ENCODE assay signal across 23 cellular contexts in the genomic region with DNA sequence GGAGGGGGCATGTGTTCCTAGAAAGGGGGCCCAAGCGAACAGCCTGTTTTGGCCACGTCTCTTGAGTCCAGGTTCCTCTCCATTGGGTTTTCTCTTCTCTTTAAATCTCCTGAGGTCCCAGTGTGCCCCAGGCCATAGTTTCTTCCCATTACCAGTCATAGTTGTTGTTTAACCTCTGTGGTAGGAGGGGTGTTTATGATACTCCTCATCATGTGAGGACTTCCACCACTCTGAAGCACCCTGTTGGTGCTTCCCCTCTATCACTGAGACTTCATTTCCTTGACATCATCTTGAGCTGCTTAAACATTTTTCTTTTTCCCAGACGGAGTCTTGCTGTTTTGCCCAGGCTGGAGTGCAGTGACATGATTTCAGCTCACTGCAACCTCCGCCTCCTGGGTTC. TPM values are rescaled to one million over a fixed set of nuclear protein-coding genes. Genes with fewer than 3 reads are reported as not detected.
A peak's percentile ranks its signal among the peaks of the same experiment; 100 is the strongest.
DNase-seq lines count a peak whose midpoint lies in the region; ATAC-seq, FAIRE-seq and TF ChIP-seq lines count a peak whose summit lies in the region.
"Had no signal": no experiment of that assay in that cellular context is flagged by ENCODE, and none has a peak within 500 bp of the region (broad histone marks: within the 10 kb centered on the region; RNA-seq: fewer than 3 reads in every experiment).

No MANE protein-coding gene starts in this region.

- ATAC-seq in SK-N-SH treated with all-trans-retinoic acid at 6 μM for 48 hours: peak; percentile 10; the same call in 1 of the 3 replicates
- no peak for ATAC-seq in T-helper 17 cell
- no peak for ATAC-seq in HG03095 (IDR thresholded peaks at IDR 0.05; ENCODE audit: unreplicated experiment)
- ATAC-seq: Panc1, psoas muscle had no signal

- peak overlapping the region in 2 of 8 donors; percentile 41 to 59 for H3K4me3 Mint-ChIP-seq in CD4-positive, alpha-beta memory T cell
- H3K4me3 Mint-ChIP-seq in T-helper 17 cell: no peak overlapping the region
- H3K4me3 Mint-ChIP-seq: activated CD4-positive, alpha-beta T cell treated with anti-CD3 and anti-CD28 coated beads, Interleukin-2, amount 10 ng/mL, durations not matched to agents 24 days and 14 days; central memory CD8-positive, alpha-beta T cell had no signal

- no peak overlapping the region for H3K4me2 ChIP-seq in SK-N-SH
- H3K4me2 ChIP-seq in endothelial cell of umbilical vein (ENCODE audit: insufficient read depth, low read length): no peak overlapping the region
- H3K4me2 ChIP-seq: KMS-11 had no signal

- H3K4me1 ChIP-seq in SK-N-SH (ENCODE audit: control insufficient read depth in 1 of 2, insufficient read depth in 2 of 2, low read depth in 1 of 2, low read length in 1 of 2): no peaks in the 10 kb centered on the region; a peak in 1 of 4 replicates
- H3K4me1 ChIP-seq in CD4-positive, alpha-beta memory T cell (ENCODE audit: insufficient read depth, low read length): peaks cover 39% of the 10 kb centered on the region
- H3K4me1 ChIP-seq in endothelial cell of umbilical vein (ENCODE audit: control insufficient read depth, extremely low read depth, insufficient read depth, low read length): no peaks in the 10 kb centered on the region
- H3K4me1 ChIP-seq: psoas muscle, upper lobe of left lung had no signal

- H3K9me3 ChIP-seq in SK-N-SH: no peaks in the 10 kb centered on the region
- H3K9me3 ChIP-seq in CD4-positive, alpha-beta memory T cell (ENCODE audit: control insufficient read depth in 1 of 2, low read length in 2 of 2): no peaks in the 10 kb centered on the region
- H3K9me3 ChIP-seq in T-helper 17 cell (ENCODE audit: control insufficient read depth, low read length, poor library complexity, severe bottlenecking): no peaks in the 10 kb centered on the region
- H3K9me3 ChIP-seq in endothelial cell of umbilical vein (replicated peaks; ENCODE audit: control insufficient read depth, insufficient read depth, low read length): no peaks in the 10 kb centered on the region
- H3K9me3 ChIP-seq: psoas muscle, upper lobe of left lung had no signal

- no peaks in the 10 kb centered on the region for H3K27me3 ChIP-seq in SK-N-SH (ENCODE audit: insufficient read depth)
- H3K27me3 ChIP-seq in CD4-positive, alpha-beta memory T cell (ENCODE audit: insufficient read depth, low read length): no peaks in the 10 kb centered on the region
- no peaks in the 10 kb centered on the region for H3K27me3 ChIP-seq in endothelial cell of umbilical vein (ENCODE audit: control insufficient read depth in 2 of 2, insufficient read depth in 2 of 2, low read length in 2 of 2)
- H3K27me3 ChIP-seq: upper lobe of left lung had no signal

- peaks cover 8 to 14% of the 10 kb centered on the region in 2 donors for H3K36me3 Mint-ChIP-seq in CD4-positive, alpha-beta memory T cell
- H3K36me3 Mint-ChIP-seq in T-helper 17 cell (ENCODE audit: low read depth): peaks cover 3% of the 10 kb centered on the region

- TF ChIP-seq CTCF in SK-N-SH (IDR thresholded peaks at IDR 0.05) (no peak), endothelial cell of umbilical vein (IDR thresholded peaks at IDR 0.05; ENCODE audit: extremely low read depth in 1 of 2, insufficient read depth in 1 of 2, low read depth in 1 of 2, low read length in 2 of 2) (no peak)

- peaks cover 0 to 3% of the 10 kb centered on the region in 2 experiments for H3K36me3 ChIP-seq in SK-N-SH (replicated peaks in 1 of 2; ENCODE audit: control insufficient read depth in 1 of 2, insufficient read depth in 2 of 2, low read length in 1 of 2)
- no peaks in the 10 kb centered on the region for H3K36me3 ChIP-seq in CD4-positive, alpha-beta memory T cell (ENCODE audit: insufficient read depth, low read length)
- no peaks in the 10 kb centered on the region for H3K36me3 ChIP-seq in endothelial cell of umbilical vein (ENCODE audit: control insufficient read depth in 2 of 2, extremely low read depth in 1 of 2, insufficient read depth in 2 of 2, low read length in 2 of 2)
- H3K36me3 ChIP-seq: upper lobe of left lung had no signal

- dilution Hi-C loops in endothelial cell of umbilical vein (cut with MboI; ENCODE audit: extremely low pct_ligation_motif_present, low sequenced_read_pairs): no loop called here

- intact Hi-C loops in CD4-positive, alpha-beta memory T cell (cut with micrococcal nuclease): no loop called here
- intact Hi-C loops in endothelial cell of umbilical vein (cut with micrococcal nuclease): no loop called here

- no peaks in the 10 kb centered on the region for H3K27me3 Mint-ChIP-seq in CD4-positive, alpha-beta memory T cell
- H3K27me3 Mint-ChIP-seq in T-helper 17 cell: no peaks in the 10 kb centered on the region
- H3K27me3 Mint-ChIP-seq: activated CD4-positive, alpha-beta T cell treated with anti-CD3 and anti-CD28 coated beads, Interleukin-2, amount 10 ng/mL, durations not matched to agents 24 days and 14 days; central memory CD8-positive, alpha-beta T cell had no signal

- H3K4me1 Mint-ChIP-seq in CD4-positive, alpha-beta memory T cell: peaks cover 31 to 50% (median 39%) of the 10 kb centered on the region in 4 donors
- H3K4me1 Mint-ChIP-seq in T-helper 17 cell: peaks cover 33% of the 10 kb centered on the region

- FAIRE-seq in endothelial cell of umbilical vein (lab: Jason Lieb, UNC): peak; percentile 70
- FAIRE-seq: kidney had no signal

- H3K9ac ChIP-seq in SK-N-SH (no peak overlapping the region), endothelial cell of umbilical vein (replicated peaks; ENCODE audit: extremely low read depth, insufficient read depth, low read length) (no peak overlapping the region)
- H3K9ac ChIP-seq: KMS-11 had no signal

- H3K79me2 ChIP-seq in SK-N-SH (ENCODE audit: insufficient read depth) (no peaks in the 10 kb centered on the region), endothelial cell of umbilical vein (ENCODE audit: control insufficient read depth, insufficient read depth, low read length) (no peaks in the 10 kb centered on the region)

- TF ChIP-seq EP300 in SK-N-SH (IDR thresholded peaks at IDR 0.05; ENCODE audit: borderline replicate concordance in 1 of 2, low read depth in 1 of 2, low read length in 1 of 2): no peak

- H3K27ac Mint-ChIP-seq in CD4-positive, alpha-beta memory T cell: peak overlapping the region in 6 of 7 donors; percentile 18 to 92 (median 70)
- H3K27ac Mint-ChIP-seq in T-helper 17 cell: peak overlapping the region; percentile 92
- H3K27ac Mint-ChIP-seq: activated CD4-positive, alpha-beta T cell treated with anti-CD3 and anti-CD28 coated beads, Interleukin-2, amount 10 ng/mL, durations not matched to agents 24 days and 14 days had no signal

- BruUV-seq in endothelial cell of umbilical vein (replicated peaks; lab: Mats Ljungman, UMichigan): no TSS peak

- H3K9me3 Mint-ChIP-seq in CD4-positive, alpha-beta memory T cell: peaks cover 0 to 2% (median 0%) of the 10 kb centered on the region in 8 donors
- H3K9me3 Mint-ChIP-seq: activated CD4-positive, alpha-beta T cell treated with anti-CD3 and anti-CD28 coated beads, Interleukin-2, amount 10 ng/mL, durations not matched to agents 24 days and 14 days; central memory CD8-positive, alpha-beta T cell had no signal

- no peaks in the 10 kb centered on the region for H3K9me1 ChIP-seq in endothelial cell of umbilical vein (replicated peaks; ENCODE audit: control insufficient read depth, extremely low read depth, insufficient read depth, low read length)

- DNase-seq in SK-N-SH: no peak
- no peak for DNase-seq in CD4-positive, alpha-beta memory T cell
- DNase-seq in T-helper 17 cell: no peak
- DNase-seq in endothelial cell of umbilical vein (ENCODE audit: low read depth, low spot score): no peak
- DNase-seq in Ammon's horn (ENCODE audit: low spot score): no peak
- DNase-seq in cerebellar cortex (ENCODE audit: low spot score): no peak
- DNase-seq: activated CD4-positive, alpha-beta T cell treated with anti-CD3 and anti-CD28 coated beads, Interleukin-2, amount 10 ng/mL, durations not matched to agents 24 days and 14 days; DMS79; GF-D8; kidney; NCI-H146; NCI-H524 treated with DMSO at 0.1 percent for 48 hours; psoas muscle; SIG-M5; stimulated activated CD4-positive, alpha-beta T cell treated with anti-CD3 and anti-CD28 coated beads, Interleukin-15, amount 100 ng/mL, for 24 hours; upper lobe of left lung had no signal

- POLR2A ChIA-PET in SK-N-SH (lab: Yijun Ruan, JAX): no interaction called here
- POLR2A ChIA-PET in CD4-positive, alpha-beta memory T cell (lab: Charles Lee; ENCODE audit: partially characterized antibody): interaction anchor here (0.9 to 1.6 kb wide), 3 partner anchors 51 to 132 kb away, joined by 3 to 4 read pairs (median 3); no protein-coding TSS in a partner anchor
- POLR2A ChIA-PET in endothelial cell of umbilical vein (lab: Charles Lee): interaction anchor here (0.6 kb wide), 1 partner anchor 8 kb away, joined by 5 read pairs; no protein-coding TSS in a partner anchor

- no peaks in the 10 kb centered on the region for H3K9me2 ChIP-seq in SK-N-SH

- CTCF ChIA-PET in SK-N-SH (lab: Yijun Ruan, JAX): no interaction called here
- CTCF ChIA-PET in CD4-positive, alpha-beta memory T cell (lab: Charles Lee; ENCODE audit: partially characterized antibody): interaction anchor here (1.7 to 2.2 kb wide), 2 partner anchors 89 to 136 kb away, joined by 5 to 6 read pairs; no protein-coding TSS in a partner anchor
- CTCF ChIA-PET in endothelial cell of umbilical vein (lab: Charles Lee): no interaction called here

- no peak overlapping the region for H3K27ac ChIP-seq in SK-N-SH (ENCODE audit: low read depth in 2 of 2, low read length in 1 of 2)
- no peak overlapping the region for H3K27ac ChIP-seq in CD4-positive, alpha-beta memory T cell (ENCODE audit: low read depth, low read length)
- H3K27ac ChIP-seq in endothelial cell of umbilical vein (ENCODE audit: insufficient read depth, low read depth, low read length): no peak overlapping the region
- H3K27ac ChIP-seq: 22Rv1, KMS-11, psoas muscle, upper lobe of left lung had no signal

- TF ChIP-seq RAD21 in SK-N-SH (IDR thresholded peaks at IDR 0.05; ENCODE audit: low read length): no peak

- WGBS in SK-N-SH (ENCODE audit: low lambda C conversion rate): 88% methylated on average over 4 of the region's 4 CpGs

- H2AFZ ChIP-seq in SK-N-SH (ENCODE audit: low read depth): no peak overlapping the region
- no peak overlapping the region for H2AFZ ChIP-seq in endothelial cell of umbilical vein (ENCODE audit: low read depth, low read length)

- H3F3A ChIP-seq in SK-N-SH (replicated peaks; ENCODE audit: insufficient read depth): no peaks in the 10 kb centered on the region

- H3K4me3 ChIP-seq in SK-N-SH (ENCODE audit: low read depth in 2 of 2, low read length in 1 of 2) (no peak overlapping the region), endothelial cell of umbilical vein (replicated peaks in 1 of 3; ENCODE audit: insufficient read depth in 1 of 3, low read depth in 1 of 3, low read length in 3 of 3) (no peak overlapping the region)
- no peak overlapping the region for H3K4me3 ChIP-seq in CD4-positive, alpha-beta memory T cell (ENCODE audit: low read length in 2 of 2)
- H3K4me3 ChIP-seq: lung, psoas muscle, upper lobe of left lung had no signal

- H4K20me1 ChIP-seq in SK-N-SH (ENCODE audit: insufficient read depth): no peaks in the 10 kb centered on the region
- no peaks in the 10 kb centered on the region for H4K20me1 ChIP-seq in endothelial cell of umbilical vein (replicated peaks; ENCODE audit: control insufficient read depth, extremely low read depth, insufficient read depth, low read length)

- TF ChIP-seq POLR2A in endothelial cell of umbilical vein (IDR thresholded peaks at IDR 0.05; ENCODE audit: low read depth, low read length): no peak

RNA-seq across cellular contexts. Expression of a gene that starts 45.9 kb away (rescaled TPM):
- polyA plus RNA-seq in SK-N-SH (2012; rRNA removed) (48.2 and 56.7 TPM in 2 replicates), endothelial cell of umbilical vein (15.3 and 17.5 TPM in 2 replicates)
- polyA plus RNA-seq in SK-N-SH (2012; cell fraction: cytosol; rRNA removed): 40.5 and 46.7 TPM in 2 replicates
- polyA plus RNA-seq in SK-N-SH (2012; cell fraction: nucleus; rRNA removed): 36.3 and 57.4 TPM in 2 replicates
- 100 to 1,000 TPM; 483 to 484 TPM for total RNA-seq in CD4-positive, alpha-beta memory T cell
- 100 to 1,000 TPM in 1 of 2 donors, 10 to 100 TPM in 1; 79.2 to 169 TPM for polyA plus RNA-seq in CD4-positive, alpha-beta memory T cell
- total RNA-seq in T-helper 17 cell (100 to 1,000 TPM; 368 to 424 TPM), endothelial cell of umbilical vein (42.0 and 44.2 TPM in 2 replicates)
- polyA plus RNA-seq in endothelial cell of umbilical vein (2011; cell fraction: cytosol; rRNA removed): 12.9 and 16.3 TPM in 2 replicates
- polyA plus RNA-seq in endothelial cell of umbilical vein (2011; cell fraction: nucleus; rRNA removed): 14.6 and 15.2 TPM in 2 replicates
- 21.6 and 27.5 TPM in 2 replicates for polyA plus RNA-seq in endothelial cell of umbilical vein (2012)
- 10.7 and 12.6 TPM in 2 replicates for polyA minus RNA-seq in endothelial cell of umbilical vein
- polyA minus RNA-seq in endothelial cell of umbilical vein (2011; cell fraction: cytosol; rRNA and poly(A)+ RNA removed): not detected
- polyA minus RNA-seq in endothelial cell of umbilical vein (2011; cell fraction: nucleus; rRNA and poly(A)+ RNA removed): 20.8 and 24.5 TPM in 2 replicates
